30 cellular contexts compared by ENCODE assay signal in the genomic region with DNA sequence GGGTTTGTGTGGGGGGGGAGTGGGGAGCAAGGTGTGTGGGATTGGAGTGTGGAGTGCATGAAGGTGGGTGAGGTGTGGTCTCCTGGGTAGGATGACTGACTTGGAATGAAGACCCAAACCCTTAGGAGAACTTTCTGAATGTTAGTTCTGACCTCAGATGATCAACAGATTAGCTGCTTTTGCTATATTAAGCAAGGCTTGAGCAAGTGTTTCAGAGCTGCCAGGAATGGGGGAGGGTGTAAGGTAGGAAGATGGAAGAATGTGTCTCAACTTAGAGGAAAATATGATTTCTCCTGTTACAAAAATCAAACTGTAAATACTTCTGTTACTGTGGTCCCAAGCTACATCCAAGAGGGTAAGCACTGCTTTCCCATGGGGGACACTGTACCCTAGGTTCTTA.
DNase-seq lines count a peak whose midpoint lies in the region; ATAC-seq and TF ChIP-seq lines count a peak whose summit lies in the region.
"Had no signal": no experiment of that assay in that cellular context is flagged by ENCODE, and none has a peak within 500 bp of the region (broad histone marks: within the 10 kb centered on the region; RNA-seq: fewer than 3 reads in every experiment).

No MANE protein-coding gene starts in this region.

- H3K36me3 ChIP-seq in WERI-Rb-1 = no peaks in the 10 kb centered on the region
- H3K36me3 ChIP-seq: adrenal gland; BLaER1 treated with 17β-estradiol and CSF1 and Interleukin-3, amounts not matched to agents 10 nM and 100 nM; neutrophil; right lobe of liver; thoracic aorta had no signal

- DNase-seq in HL-60 (ENCODE audit: low read depth in 1 of 2, low spot score in 1 of 2) = peak in 1 of 2 experiments; percentile 44
- peak; percentile 50 for DNase-seq in cerebellar cortex (ENCODE audit: low spot score)
- no peak for DNase-seq in stimulated activated CD4-positive, alpha-beta T cell treated with anti-CD3 and anti-CD28 coated beads, Interleukin-2, amount 100 ng/mL, for 48 hours
- DNase-seq in NCI-H1048 (lab: John Stamatoyannopoulos, UW) = no peak
- no peak for DNase-seq in WERI-Rb-1
- DNase-seq: activated CD4-positive, alpha-beta T cell treated with anti-CD3 and anti-CD28 coated beads, Interleukin-2, amount 10 ng/mL, durations not matched to agents 24 days and 14 days; activated naive CD4-positive, alpha-beta T cell treated with Interleukin-2 at 50 U/mL for 16 hours; activated T-cell treated with anti-CD3 and anti-CD28 coated beads, Interleukin-2, amount 50 U/mL, for 4 hours; Caco-2; DND-41; effector CD4-positive, alpha-beta T cell; HCEC 1CT; KG1; kidney glomerular epithelial cell; mammary epithelial cell; MM.1S; NCI-H1694; NCI-H510A; PC-3; right lobe of liver; stimulated activated naive CD4-positive, alpha-beta T cell treated with Interleukin-2 at 50 U/mL for 16 hours had no signal

- H3K4me3 ChIP-seq in HL-60 (replicated peaks; ENCODE audit: insufficient read depth, low read length) (no peak overlapping the region), WERI-Rb-1 (ENCODE audit: low read depth, low read length) (no peak overlapping the region)
- H3K4me3 ChIP-seq: adrenal gland; BLaER1 treated with 17β-estradiol and CSF1 and Interleukin-3, amounts not matched to agents 10 nM and 100 nM; right lobe of liver; thoracic aorta had no signal

- TF ChIP-seq CTCF in 22Rv1 (IDR thresholded peaks at IDR 0.05) (no peak), HL-60 (IDR thresholded peaks at IDR 0.05; ENCODE audit: insufficient read depth, low read length) (no peak), nephron (IDR thresholded peaks at IDR 0.05; ENCODE audit: unreplicated experiment in 3 of 3) (no peak), WERI-Rb-1 (IDR thresholded peaks at IDR 0.05; ENCODE audit: low read depth, low read length) (no peak)

- H3K27ac Mint-ChIP-seq in nephron = peak overlapping the region; percentile 11 to 95 (median 87)
- H3K27ac Mint-ChIP-seq: activated CD4-positive, alpha-beta T cell treated with anti-CD3 and anti-CD28 coated beads, Interleukin-2, amount 10 ng/mL, durations not matched to agents 24 days and 14 days had no signal

- no peak overlapping the region for H3K4me3 Mint-ChIP-seq in nephron
- H3K4me3 Mint-ChIP-seq: activated CD4-positive, alpha-beta T cell treated with anti-CD3 and anti-CD28 coated beads, Interleukin-2, amount 10 ng/mL, durations not matched to agents 24 days and 14 days; activated T-cell treated with anti-CD3 and anti-CD28 coated beads, Interleukin-2, amount 50 U/mL, for 4 hours had no signal

- ATAC-seq in GM19023 (IDR thresholded peaks at IDR 0.05; ENCODE audit: unreplicated experiment) = no peak
- ATAC-seq: activated T-cell treated with anti-CD3 and anti-CD28 coated beads, Interleukin-2, amount 50 U/mL, for 4 hours; PC-3; Right ventricle myocardium inferior had no signal

- peaks cover under 1% of the 10 kb centered on the region for H3K9me3 Mint-ChIP-seq in nephron
- H3K9me3 Mint-ChIP-seq: activated CD4-positive, alpha-beta T cell treated with anti-CD3 and anti-CD28 coated beads, Interleukin-2, amount 10 ng/mL, durations not matched to agents 24 days and 14 days; activated T-cell treated with anti-CD3 and anti-CD28 coated beads, Interleukin-2, amount 50 U/mL, for 4 hours had no signal

- no peaks in the 10 kb centered on the region for H3K36me3 Mint-ChIP-seq in nephron (ENCODE audit: low read depth)

- H3K27me3 Mint-ChIP-seq in nephron (ENCODE audit: low read depth) = no peaks in the 10 kb centered on the region

- H3K27me3 ChIP-seq in HL-60 (ENCODE audit: insufficient read depth, poor library complexity, severe bottlenecking) (no peaks in the 10 kb centered on the region), WERI-Rb-1 (ENCODE audit: insufficient read depth, low read depth, severe bottlenecking) (peaks cover 4% of the 10 kb centered on the region)
- H3K27me3 ChIP-seq: adrenal gland; BLaER1 treated with 17β-estradiol and CSF1 and Interleukin-3, amounts not matched to agents 10 nM and 100 nM; right lobe of liver had no signal

- H3K27ac ChIP-seq in 22Rv1 (peak overlapping the region; percentile 65), HL-60 (replicated peaks) (peak overlapping the region; percentile 12; the same call in 1 of the 2 replicates), WERI-Rb-1 (no peak overlapping the region)
- H3K27ac ChIP-seq: BLaER1 treated with 17β-estradiol and CSF1 and Interleukin-3, amounts not matched to agents 10 nM and 100 nM; epithelial cell of prostate; neutrophil; thoracic aorta had no signal

- no peaks in the 10 kb centered on the region for H3K9me3 ChIP-seq in WERI-Rb-1 (ENCODE audit: severe bottlenecking)
- H3K9me3 ChIP-seq: adrenal gland, Caco-2, neutrophil, right lobe of liver, thoracic aorta had no signal

- peaks cover 33% of the 10 kb centered on the region for H3K4me1 Mint-ChIP-seq in nephron
- H3K4me1 Mint-ChIP-seq: activated CD4-positive, alpha-beta T cell treated with anti-CD3 and anti-CD28 coated beads, Interleukin-2, amount 10 ng/mL, durations not matched to agents 24 days and 14 days had no signal
